8 cellular contexts compared by ENCODE assay signal in the genomic region with DNA sequence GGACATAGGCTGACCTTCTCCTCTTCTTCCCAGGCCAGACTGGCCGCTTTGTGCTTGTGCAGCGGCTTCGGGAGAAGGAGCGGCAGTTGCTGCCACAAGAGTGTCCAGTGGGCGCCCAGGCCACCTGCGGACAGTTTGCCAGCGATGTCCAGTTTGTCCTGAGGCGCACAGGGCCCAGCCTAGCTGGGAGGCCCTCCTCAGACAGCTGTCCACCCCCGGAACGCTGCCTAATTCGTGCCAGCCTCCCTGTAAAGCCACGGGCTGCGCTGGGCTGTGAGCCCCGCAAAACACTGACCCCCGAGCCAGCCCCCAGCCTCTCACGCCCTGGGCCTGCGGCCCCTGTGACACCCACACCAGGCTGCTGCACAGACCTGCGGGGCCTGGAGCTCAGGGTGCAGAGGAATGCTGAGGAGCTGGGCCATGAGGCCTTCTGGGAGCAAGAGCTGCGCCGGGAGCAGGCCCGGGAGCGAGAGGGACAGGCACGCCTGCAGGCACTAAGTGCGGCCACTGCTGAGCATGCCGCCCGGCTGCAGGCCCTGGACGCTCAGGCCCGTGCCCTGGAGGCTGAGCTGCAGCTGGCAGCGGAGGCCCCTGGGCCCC. TPM values are rescaled to one million over a fixed set of nuclear protein-coding genes. Genes with fewer than 3 reads are reported as not detected.
DNase-seq lines count a peak whose midpoint lies in the region; ATAC-seq and TF ChIP-seq lines count a peak whose summit lies in the region.

No MANE protein-coding gene starts in this region.

- no peak for TF ChIP-seq CTCF in kidney epithelial cell (IDR thresholded peaks at IDR 0.05; ENCODE audit: insufficient read depth, low read length, poor library complexity, severe bottlenecking)
- TF ChIP-seq CTCF in thoracic aorta (IDR thresholded peaks at IDR 0.05), result no peak

- peaks cover 17% of the 10 kb centered on the region for H3K4me1 Mint-ChIP-seq in activated naive CD4-positive, alpha-beta T cell treated with anti-CD3 and anti-CD28 coated beads, Interleukin-2, amount 50 U/mL, for 24 hours
- peaks cover 19% of the 10 kb centered on the region for H3K4me1 Mint-ChIP-seq in activated CD4-positive, alpha-beta memory T cell treated with anti-CD3 and anti-CD28 coated beads, Interleukin-2, amount 10 ng/mL, durations not matched to agents 7 days and 5 days

- no peak overlapping the region for H3K27ac Mint-ChIP-seq in activated naive CD4-positive, alpha-beta T cell treated with anti-CD3 and anti-CD28 coated beads, Interleukin-2, amount 50 U/mL, for 24 hours
- no peak overlapping the region for H3K27ac Mint-ChIP-seq in activated CD4-positive, alpha-beta memory T cell treated with anti-CD3 and anti-CD28 coated beads, Interleukin-2, amount 10 ng/mL, durations not matched to agents 7 days and 5 days

- peaks cover 12 to 15% of the 10 kb centered on the region in 2 donors for H3K4me1 ChIP-seq in thoracic aorta (ENCODE audit: control insufficient read depth in 1 of 2, low read depth in 2 of 2)

- peaks cover 2% of the 10 kb centered on the region for H3K36me3 ChIP-seq in kidney epithelial cell (ENCODE audit: control insufficient read depth, insufficient read depth, low read length)
- H3K36me3 ChIP-seq in thoracic aorta, result no peaks in the 10 kb centered on the region

- H3K9me3 ChIP-seq in thoracic aorta, result no peaks in the 10 kb centered on the region

- H3K9me3 Mint-ChIP-seq in activated naive CD4-positive, alpha-beta T cell treated with anti-CD3 and anti-CD28 coated beads, Interleukin-2, amount 50 U/mL, for 24 hours, result no peaks in the 10 kb centered on the region
- H3K9me3 Mint-ChIP-seq in activated CD4-positive, alpha-beta memory T cell treated with anti-CD3 and anti-CD28 coated beads, Interleukin-2, amount 10 ng/mL, durations not matched to agents 7 days and 5 days, result no peaks in the 10 kb centered on the region

- H3K27ac ChIP-seq in thoracic aorta, result no peak overlapping the region

- H3K27me3 ChIP-seq in kidney epithelial cell (ENCODE audit: control insufficient read depth, insufficient read depth, low read length), result peaks cover 7% of the 10 kb centered on the region
- no peaks in the 10 kb centered on the region for H3K27me3 ChIP-seq in thoracic aorta (replicated peaks; ENCODE audit: insufficient read depth)

- POLR2A ChIA-PET in activated CD4-positive, alpha-beta memory T cell treated with anti-CD3 and anti-CD28 coated beads, Interleukin-2, amount 10 ng/mL, durations not matched to agents 7 days and 5 days (lab: Charles Lee), result interaction anchor here (1.0 to 1.8 kb wide), 5 partner anchors 14 to 56 kb away, joined by 5 to 8 read pairs (median 5); partner anchors contain the start of genes IRF7, LRRC56, PHRF1 and RNH1

- ATAC-seq in thoracic aorta (ENCODE audit: insufficient number of reproducible peaks, low FRiP score, low read depth), result no peak

- no peak for DNase-seq in activated naive CD4-positive, alpha-beta T cell (lab: John Stamatoyannopoulos, UW)
- DNase-seq in activated CD4-positive, alpha-beta memory T cell treated with anti-CD3 and anti-CD28 coated beads, Interleukin-2, amount 10 ng/mL, durations not matched to agents 7 days and 5 days, result no peak
- DNase-seq in kidney epithelial cell (ENCODE audit: low read depth), result no peak
- DNase-seq in thoracic aorta (ENCODE audit: low spot score), result no peak
- DNase-seq in SW 1271 (lab: John Stamatoyannopoulos, UW), result no peak
- no peak for DNase-seq in effector CD4-positive, alpha-beta T cell
- no peak for DNase-seq in NCI-H2081 (lab: John Stamatoyannopoulos, UW)

- no peaks in the 10 kb centered on the region for H3K27me3 Mint-ChIP-seq in activated naive CD4-positive, alpha-beta T cell treated with anti-CD3 and anti-CD28 coated beads, Interleukin-2, amount 50 U/mL, for 24 hours
- H3K27me3 Mint-ChIP-seq in activated CD4-positive, alpha-beta memory T cell treated with anti-CD3 and anti-CD28 coated beads, Interleukin-2, amount 10 ng/mL, durations not matched to agents 7 days and 5 days, result peaks cover 7% of the 10 kb centered on the region

- peak overlapping the region; percentile 71 for H3K4me3 ChIP-seq in kidney epithelial cell (ENCODE audit: low read depth, low read length)
- peak overlapping the region; percentile 89 for H3K4me3 ChIP-seq in thoracic aorta

- CTCF ChIA-PET in activated CD4-positive, alpha-beta memory T cell treated with anti-CD3 and anti-CD28 coated beads, Interleukin-2, amount 10 ng/mL, durations not matched to agents 7 days and 5 days (lab: Charles Lee), result interaction anchor here (0.8 kb wide), 1 partner anchor 198 kb away, joined by 5 read pairs; no protein-coding TSS in a partner anchor

- H3K4me3 Mint-ChIP-seq in activated naive CD4-positive, alpha-beta T cell treated with anti-CD3 and anti-CD28 coated beads, Interleukin-2, amount 50 U/mL, for 24 hours, result peak overlapping the region; percentile 91
- H3K4me3 Mint-ChIP-seq in activated CD4-positive, alpha-beta memory T cell treated with anti-CD3 and anti-CD28 coated beads, Interleukin-2, amount 10 ng/mL, durations not matched to agents 7 days and 5 days, result peak overlapping the region; percentile 94

- H3K36me3 Mint-ChIP-seq in activated naive CD4-positive, alpha-beta T cell treated with anti-CD3 and anti-CD28 coated beads, Interleukin-2, amount 50 U/mL, for 24 hours, result no peaks in the 10 kb centered on the region
- peaks cover 10% of the 10 kb centered on the region for H3K36me3 Mint-ChIP-seq in activated CD4-positive, alpha-beta memory T cell treated with anti-CD3 and anti-CD28 coated beads, Interleukin-2, amount 10 ng/mL, durations not matched to agents 7 days and 5 days (ENCODE audit: low read depth)

RNA-seq across cellular contexts. Expression of gene RASSF7, which starts 1.4 kb away (rescaled TPM):
- 10 to 100 TPM; 32.7 to 32.8 TPM for total RNA-seq in activated CD4-positive, alpha-beta memory T cell treated with anti-CD3 and anti-CD28 coated beads, Interleukin-2, amount 10 ng/mL, durations not matched to agents 7 days and 5 days
- total RNA-seq in kidney epithelial cell (72.5 and 91.7 TPM in 2 replicates), thoracic aorta (10 to 100 TPM in 1 of 2 donors, 1 to 10 TPM in 1; 7.3 to 20.6 TPM)

RNA-seq across cellular contexts. Expression of gene LMNTD2, which starts 1.6 kb away (rescaled TPM):
- total RNA-seq in activated CD4-positive, alpha-beta memory T cell treated with anti-CD3 and anti-CD28 coated beads, Interleukin-2, amount 10 ng/mL, durations not matched to agents 7 days and 5 days, result 1 to 10 TPM; 2.5 to 3.2 TPM
- 1.9 and 4.7 TPM in 2 replicates for total RNA-seq in kidney epithelial cell
- 1 to 10 TPM; 1.1 to 2.7 TPM for total RNA-seq in thoracic aorta

RNA-seq across cellular contexts. Expression of gene PHRF1, which starts 14.1 kb away (rescaled TPM):
- 10 to 100 TPM; 38.7 to 39.1 TPM for total RNA-seq in activated CD4-positive, alpha-beta memory T cell treated with anti-CD3 and anti-CD28 coated beads, Interleukin-2, amount 10 ng/mL, durations not matched to agents 7 days and 5 days
- 32.5 and 33.0 TPM in 2 replicates for total RNA-seq in kidney epithelial cell
- total RNA-seq in thoracic aorta, result 10 to 100 TPM; 31.3 to 39.6 TPM

RNA-seq across cellular contexts. Expression of gene LRRC56, which starts 24.8 kb away (rescaled TPM):
- total RNA-seq in activated CD4-positive, alpha-beta memory T cell treated with anti-CD3 and anti-CD28 coated beads, Interleukin-2, amount 10 ng/mL, durations not matched to agents 7 days and 5 days, result 1 to 10 TPM; 2.2 to 2.5 TPM
- total RNA-seq in kidney epithelial cell, result 1.6 and 1.9 TPM in 2 replicates
- under 1 TPM in 1 of 2 donors, not detected in 1; 0.41 TPM for total RNA-seq in thoracic aorta

RNA-seq across cellular contexts. Expression of gene HRAS, which starts 26.8 kb away (rescaled TPM):
- 10 to 100 TPM; 45.1 to 52.5 TPM for total RNA-seq in activated CD4-positive, alpha-beta memory T cell treated with anti-CD3 and anti-CD28 coated beads, Interleukin-2, amount 10 ng/mL, durations not matched to agents 7 days and 5 days
- total RNA-seq in kidney epithelial cell (83.7 and 96.1 TPM in 2 replicates), thoracic aorta (10 to 100 TPM; 17.7 to 32.4 TPM)
